Comparison of ENCODE assay signal across 26 cellular contexts in genomic region chr9:136676297-136676794, GRCh38. TPM values are rescaled to one million over a fixed set of nuclear protein-coding genes. Genes with fewer than 3 reads are reported as not detected.
"Had no signal": no experiment of that assay in that cellular context is flagged by ENCODE, and none has a peak within 500 bp of the region (broad histone marks: within the 10 kb centered on the region; RNA-seq: fewer than 3 reads in every experiment).

No MANE protein-coding gene starts in this region.

- H3K9me3 ChIP-seq: gastroesophageal sphincter, right atrium auricular region, spleen, suprapubic skin, tibial artery had no signal

- FAIRE-seq: astrocyte, endometrium, keratinocyte had no signal

- H2AFZ ChIP-seq: parathyroid adenoma had no signal

- H3K27me3 ChIP-seq: right atrium auricular region, spleen, suprapubic skin had no signal

- H3K9ac ChIP-seq: parathyroid adenoma had no signal

- ATAC-seq: activated CD8-positive, alpha-beta T cell treated with anti-CD3 and anti-CD28 coated beads for 36 hours; activated T-cell treated with anti-CD3 and anti-CD28 coated beads, Interleukin-2, amount 50 U/mL, for 4 hours; activated T-helper 17 cell treated with anti-CD3 and anti-CD28 coated beads, Interleukin-2, amount 50 U/mL, for 72 hours; gastroesophageal sphincter; left cardiac atrium; naive thymus-derived CD8-positive, alpha-beta T cell had no signal

- H3K27ac ChIP-seq: gastroesophageal sphincter, parathyroid adenoma, right atrium auricular region, suprapubic skin, tibial artery had no signal

- H3K4me3 ChIP-seq: gastroesophageal sphincter, right atrium auricular region, spleen, suprapubic skin, tibial artery had no signal

- DNase-seq: activated CD4-positive, alpha-beta T cell treated with anti-CD3 and anti-CD28 coated beads for 1 hour; activated CD4-positive, alpha-beta T cell treated with anti-CD3 and anti-CD28 coated beads, Interleukin-2, amount 50 U/mL, for 1 hour; activated CD8-positive, alpha-beta T cell treated with anti-CD3 and anti-CD28 coated beads for 36 hours; activated gamma-delta T cell treated with Interleukin-2 at 50 U/mL for 16 hours; activated naive CD4-positive, alpha-beta T cell treated with anti-CD3 and anti-CD28 coated beads, Interleukin-2, amount 50 U/mL, for 16 hours; activated T-cell treated with anti-CD3 and anti-CD28 coated beads, Interleukin-2, amount 50 U/mL, for 4 hours; amniotic stem cell; central memory CD4-positive, alpha-beta T cell; effector CD8-positive, alpha-beta T cell; hippocampal formation; left cardiac atrium; midbrain; naive thymus-derived CD8-positive, alpha-beta T cell; occipital lobe; spleen; stimulated activated naive CD4-positive, alpha-beta T cell; T-helper 2 cell; tibial artery had no signal

RNA-seq across cellular contexts. Expression of gene DIPK1B, which starts 36.0 kb away (rescaled TPM):
- total RNA-seq: activated T-helper 17 cell treated with anti-CD3 and anti-CD28 coated beads, Interleukin-2, amount 50 U/mL, for 72 hours had no signal
- polyA plus RNA-seq: keratinocyte had no signal
